8 cellular contexts compared by ENCODE assay signal in genomic region chr12:45989857-45990467, GRCh38. TPM values are rescaled to one million over a fixed set of nuclear protein-coding genes. Genes with fewer than 3 reads are reported as not detected.
A peak's percentile ranks its signal among the peaks of the same experiment; 100 is the strongest.
DNase-seq lines count a peak whose midpoint lies in the region; ATAC-seq and TF ChIP-seq lines count a peak whose summit lies in the region.

No MANE protein-coding gene starts in this region.

- intact Hi-C loops in CD8-positive, alpha-beta T cell (cut with DNase I, micrococcal nuclease) = loop anchor here (1.0 to 10.0 kb wide), 22 partner anchors 82 to 1822 kb away; partner anchors contain the start of genes ANO6 (in 2 of the 2), RPAP3 (in 2 of the 2) and ARID2 (in 1 of the 2)

- H3K4me3 Mint-ChIP-seq in CD8-positive, alpha-beta T cell = peak overlapping the region; percentile 93

- H3K27ac Mint-ChIP-seq in CD8-positive, alpha-beta T cell = peak overlapping the region; percentile 97
- peak overlapping the region; percentile 92 to 100 for H3K27ac Mint-ChIP-seq in activated naive CD4-positive, alpha-beta T cell treated with anti-CD3 and anti-CD28 coated beads, Interleukin-2, amount 50 U/mL, for 72 hours

- H3K27me3 ChIP-seq in CD8-positive, alpha-beta T cell (ENCODE audit: insufficient read depth, low read length) = no peaks in the 10 kb centered on the region
- H3K27me3 ChIP-seq in right atrium auricular region = no peaks in the 10 kb centered on the region

- no peaks in the 10 kb centered on the region for H3K36me3 ChIP-seq in CD8-positive, alpha-beta T cell (ENCODE audit: insufficient read depth, low read length)
- H3K36me3 ChIP-seq in right atrium auricular region = peaks cover 4% of the 10 kb centered on the region

- peaks cover 57% of the 10 kb centered on the region for H3K4me1 Mint-ChIP-seq in CD8-positive, alpha-beta T cell (ENCODE audit: low read depth)

- peaks cover 49% of the 10 kb centered on the region for H3K4me1 ChIP-seq in CD8-positive, alpha-beta T cell (ENCODE audit: insufficient read depth, low read length)
- peaks cover 0 to 42% of the 10 kb centered on the region in 2 donors for H3K4me1 ChIP-seq in right atrium auricular region

- H3K27ac ChIP-seq in CD8-positive, alpha-beta T cell (ENCODE audit: low read depth, low read length) = peak overlapping the region; percentile 97
- H3K27ac ChIP-seq in right atrium auricular region = peak overlapping the region; percentile 95 to 99

- peak; percentile 25 to 75 (median 51) for DNase-seq in CD8-positive, alpha-beta T cell
- DNase-seq in SK-N-DZ (ENCODE audit: low spot score) (peak; percentile 67), right atrium auricular region (ENCODE audit: low spot score) (peak; percentile 75), retinal pigment epithelial cell (ENCODE audit: low read depth) (no peak), GM20000 (ENCODE audit: low spot score) (no peak)
- DNase-seq in activated naive CD4-positive, alpha-beta T cell treated with anti-CD3 and anti-CD28 coated beads, Interleukin-2, amount 50 U/mL, for 72 hours (ENCODE audit: low spot score in 2 of 2) = peak; percentile 58 to 77

- H3K27me3 Mint-ChIP-seq in CD8-positive, alpha-beta T cell (ENCODE audit: low read depth) = no peaks in the 10 kb centered on the region

- H3K9me3 Mint-ChIP-seq in CD8-positive, alpha-beta T cell = no peaks in the 10 kb centered on the region
- H3K9me3 Mint-ChIP-seq in activated naive CD4-positive, alpha-beta T cell treated with anti-CD3 and anti-CD28 coated beads, Interleukin-2, amount 50 U/mL, for 72 hours = peaks cover 0 to 16% of the 10 kb centered on the region in 2 donors

- peaks cover 50% of the 10 kb centered on the region for H3K36me3 Mint-ChIP-seq in CD8-positive, alpha-beta T cell
- peaks cover 34 to 41% of the 10 kb centered on the region in 2 donors for H3K36me3 Mint-ChIP-seq in activated naive CD4-positive, alpha-beta T cell treated with anti-CD3 and anti-CD28 coated beads, Interleukin-2, amount 50 U/mL, for 72 hours

- TF ChIP-seq CTCF in CD8-positive, alpha-beta T cell (IDR thresholded peaks at IDR 0.05) = no peak
- no peak for TF ChIP-seq CTCF in right atrium auricular region (IDR thresholded peaks at IDR 0.05)
- TF ChIP-seq CTCF in retinal pigment epithelial cell (conservative IDR thresholded peaks at IDR 0.05; ENCODE audit: low read depth, low read length) = no peak
- TF ChIP-seq CTCF in GM20000 (IDR thresholded peaks at IDR 0.05; ENCODE audit: extremely low read depth, missing control alignments) = no peak

- POLR2A ChIA-PET in CD8-positive, alpha-beta T cell (lab: Charles Lee) = interaction anchor here (0.7 to 3.5 kb wide), 8 partner anchors 33 to 491 kb away, joined by 3 to 37 read pairs (median 4); partner anchors contain the start of genes ARID2 and SLC38A1

- H3K9me3 ChIP-seq in CD8-positive, alpha-beta T cell (ENCODE audit: low read length) = no peaks in the 10 kb centered on the region
- no peaks in the 10 kb centered on the region for H3K9me3 ChIP-seq in right atrium auricular region

- peak overlapping the region; percentile 89 for H3K4me3 ChIP-seq in CD8-positive, alpha-beta T cell (ENCODE audit: low read depth, low read length)
- H3K4me3 ChIP-seq in right atrium auricular region = peak overlapping the region; percentile 63 to 75
- peak overlapping the region; percentile 93 for H3K4me3 ChIP-seq in retinal pigment epithelial cell (ENCODE audit: low read length)

- peak; percentile 8 for ATAC-seq in CD8-positive, alpha-beta T cell
- ATAC-seq in GM19452 (IDR thresholded peaks at IDR 0.05; ENCODE audit: unreplicated experiment) (peak; percentile 24), HG03558 (IDR thresholded peaks at IDR 0.05; ENCODE audit: extremely low read depth, unreplicated experiment) (peak; percentile 12)
- ATAC-seq in activated naive CD4-positive, alpha-beta T cell treated with anti-CD3 and anti-CD28 coated beads, Interleukin-2, amount 50 U/mL, for 72 hours = peak; percentile 30 to 32

- CTCF ChIA-PET in CD8-positive, alpha-beta T cell (lab: Charles Lee) = interaction anchor here (0.6 to 0.9 kb wide), 2 partner anchors 261 to 288 kb away, joined by 3 read pairs; no protein-coding TSS in a partner anchor

RNA-seq across cellular contexts. Expression of gene SCAF11, which starts 0.4 kb away (rescaled TPM):
- total RNA-seq in CD8-positive, alpha-beta T cell = 100 to 1,000 TPM; 204 to 218 TPM
- 56.5 and 63.7 TPM in 2 replicates for polyA plus RNA-seq in SK-N-DZ (2014; cell fraction: cytosol; rRNA removed)
- polyA plus RNA-seq in SK-N-DZ (2014; cell fraction: nucleus; rRNA removed) = 50.3 and 69.2 TPM in 2 replicates
- 100 to 1,000 TPM; 121 to 123 TPM for total RNA-seq in activated naive CD4-positive, alpha-beta T cell treated with anti-CD3 and anti-CD28 coated beads, Interleukin-2, amount 50 U/mL, for 72 hours
- 100 to 1,000 TPM; 114 TPM for total RNA-seq in right atrium auricular region

Comparison
In these comparisons a context has a peak if more than half of its experiments do, and no peak if none do; other contexts are left out.
1. DNase-seq: peak in CD8-positive, alpha-beta T cell (7 of 7), SK-N-DZ (single experiment), activated naive CD4-positive, alpha-beta T cell treated with anti-CD3 and anti-CD28 coated beads, Interleukin-2, amount 50 U/mL, for 72 hours (2 of 2) and right atrium auricular region (single experiment); none in retinal pigment epithelial cell (single experiment) and GM20000 (single experiment).
2. Peak in every context shown above with its lines, with median percentiles within 50 percentile points of each other: ATAC-seq and H3K4me3 ChIP-seq.